Comparison of ENCODE assay signal across 22 cellular contexts in the genomic region with DNA sequence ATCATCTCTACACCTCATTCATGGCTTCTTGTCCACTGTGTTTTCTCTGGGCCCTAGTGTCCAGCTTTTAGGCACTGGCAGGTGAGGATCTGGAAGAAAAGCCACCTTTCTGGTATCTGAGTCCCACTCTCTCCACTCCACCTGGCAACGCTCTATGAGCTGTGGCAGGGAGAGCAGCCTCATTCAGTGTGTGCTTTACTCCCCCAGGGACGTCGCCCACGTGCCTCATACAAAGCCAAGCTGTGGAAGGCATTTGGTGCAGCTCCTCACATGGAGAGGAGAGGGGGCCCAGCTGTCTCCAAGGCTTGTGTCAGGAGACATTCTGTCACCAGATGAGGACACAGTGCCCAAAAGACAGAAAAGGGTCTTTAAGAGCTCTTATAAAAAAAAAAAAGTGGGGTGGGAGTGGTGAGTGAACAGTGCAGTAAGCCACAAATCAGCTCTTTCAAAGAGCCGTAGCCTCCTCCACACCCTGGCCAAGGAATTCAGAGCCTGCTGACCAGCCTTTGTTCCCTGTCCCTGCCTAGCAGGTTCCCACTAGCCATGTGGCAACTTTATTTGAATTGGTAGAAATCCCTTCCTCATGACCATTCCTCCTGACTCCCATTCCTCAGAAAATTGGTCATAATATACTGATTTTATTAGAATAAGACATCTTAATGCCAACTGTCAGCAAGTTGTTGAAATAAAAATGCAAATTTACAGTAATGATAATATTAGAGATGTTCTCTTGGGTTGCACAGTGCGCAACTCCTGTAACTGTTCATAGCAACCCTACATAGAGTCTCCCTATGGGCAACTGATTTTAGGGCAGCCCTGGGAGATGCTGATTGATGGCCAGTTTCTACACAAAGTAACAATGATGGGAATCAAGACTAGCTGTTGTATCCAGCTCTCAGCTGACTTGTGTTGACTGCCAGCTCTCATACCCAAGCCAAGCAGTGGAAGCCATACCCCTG. TPM values are rescaled to one million over a fixed set of nuclear protein-coding genes. Genes with fewer than 3 reads are reported as not detected.
A peak's percentile ranks its signal among the peaks of the same experiment; 100 is the strongest.
DNase-seq lines count a peak whose midpoint lies in the region; ATAC-seq and TF ChIP-seq lines count a peak whose summit lies in the region.
"Had no signal": no experiment of that assay in that cellular context is flagged by ENCODE, and none has a peak within 500 bp of the region (broad histone marks: within the 10 kb centered on the region; RNA-seq: fewer than 3 reads in every experiment).

No MANE protein-coding gene starts in this region.

- intact Hi-C loops in activated CD8-positive, alpha-beta T cell treated with anti-CD3 and anti-CD28 coated beads for 36 hours (cut with micrococcal nuclease): no loop called here
- intact Hi-C loops in CD4-positive, alpha-beta memory T cell (cut with micrococcal nuclease): no loop called here
- intact Hi-C loops in left ventricle myocardium superior (cut with micrococcal nuclease): no loop called here

- no peak for DNase-seq in activated CD8-positive, alpha-beta T cell treated with anti-CD3 and anti-CD28 coated beads for 36 hours
- no peak for DNase-seq in activated CD8-positive, alpha-beta T cell treated with anti-CD3 and anti-CD28 coated beads, Interleukin-2, amount 10 ng/mL, durations not matched to agents 7 days and 5 days
- DNase-seq in SW480 (ENCODE audit: low spot score): peak; percentile 44
- DNase-seq in iPS-NIHi11 (ENCODE audit: low spot score): peak; percentile 26
- DNase-seq in stimulated activated effector memory CD8-positive, alpha-beta T cell treated with anti-CD3 and anti-CD28 coated beads, Interleukin-12 subunit alpha, Interleukin-12 subunit beta, amount 100 ng/mL, for 72 hours (ENCODE audit: low spot score in 2 of 2): no peak
- no peak for DNase-seq in CD4-positive, alpha-beta memory T cell
- DNase-seq in left ventricle myocardium superior: no peak
- DNase-seq: activated CD8-positive, alpha-beta memory T cell treated with anti-CD3 and anti-CD28 coated beads, Interleukin-2, amount 10 ng/mL, durations not matched to agents 7 days and 5 days; activated naive CD4-positive, alpha-beta T cell; aorta; CD4-positive, alpha-beta T cell; lower lobe of right lung; naive thymus-derived CD4-positive, alpha-beta T cell; NCI-H187; NCI-H510A treated with DMSO at 0.1 percent for 48 hours had no signal

- ATAC-seq in activated CD8-positive, alpha-beta T cell treated with anti-CD3 and anti-CD28 coated beads for 36 hours: no peak
- ATAC-seq in activated CD8-positive, alpha-beta T cell treated with anti-CD3 and anti-CD28 coated beads, Interleukin-2, amount 10 ng/mL, durations not matched to agents 7 days and 5 days: no peak
- no peak for ATAC-seq in stimulated activated effector memory CD8-positive, alpha-beta T cell treated with anti-CD3 and anti-CD28 coated beads, Interleukin-12 subunit alpha, Interleukin-12 subunit beta, amount 100 ng/mL, for 72 hours
- ATAC-seq in left ventricle myocardium superior (no peak), GM19467 (IDR thresholded peaks at IDR 0.05; ENCODE audit: unreplicated experiment) (no peak)
- ATAC-seq: activated CD8-positive, alpha-beta memory T cell treated with anti-CD3 and anti-CD28 coated beads, Interleukin-2, amount 10 ng/mL, durations not matched to agents 7 days and 5 days; lower lobe of right lung; naive thymus-derived CD4-positive, alpha-beta T cell had no signal

- no peak for TF ChIP-seq CTCF in activated CD8-positive, alpha-beta T cell treated with anti-CD3 and anti-CD28 coated beads for 36 hours (IDR thresholded peaks at IDR 0.05)

- peak overlapping the region; percentile 28 for H3K27ac Mint-ChIP-seq in activated CD8-positive, alpha-beta T cell treated with anti-CD3 and anti-CD28 coated beads for 36 hours
- H3K27ac Mint-ChIP-seq in activated CD8-positive, alpha-beta T cell treated with anti-CD3 and anti-CD28 coated beads, Interleukin-2, amount 10 ng/mL, durations not matched to agents 7 days and 5 days: no peak overlapping the region
- H3K27ac Mint-ChIP-seq in stimulated activated effector memory CD8-positive, alpha-beta T cell treated with anti-CD3 and anti-CD28 coated beads, Interleukin-12 subunit alpha, Interleukin-12 subunit beta, amount 100 ng/mL, for 72 hours: peak overlapping the region; percentile 75
- H3K27ac Mint-ChIP-seq in CD4-positive, alpha-beta memory T cell: no peak overlapping the region
- H3K27ac Mint-ChIP-seq: CD4-positive, alpha-beta T cell; naive thymus-derived CD4-positive, alpha-beta T cell; T-helper 2 cell treated with Interferon-gamma antibody and Interleukin-4, amounts not matched to agents 5 μg/mL and 100 μg/mL, for 36 hours had no signal

- H3K36me3 ChIP-seq in CD4-positive, alpha-beta memory T cell (ENCODE audit: insufficient read depth, low read length): no peaks in the 10 kb centered on the region
- H3K36me3 ChIP-seq: lower lobe of right lung, prostate gland had no signal

- no peak overlapping the region for H3K4me3 ChIP-seq in CD4-positive, alpha-beta memory T cell (ENCODE audit: low read length in 2 of 2)
- H3K4me3 ChIP-seq: coronary artery, gastroesophageal sphincter, lower lobe of right lung, prostate gland had no signal

- no peak overlapping the region for H3K27ac ChIP-seq in CD4-positive, alpha-beta memory T cell (ENCODE audit: low read depth, low read length)
- H3K27ac ChIP-seq: coronary artery, gastroesophageal sphincter, lower lobe of right lung, prostate gland had no signal

- no peaks in the 10 kb centered on the region for H3K9me3 ChIP-seq in CD4-positive, alpha-beta memory T cell (ENCODE audit: control insufficient read depth in 1 of 2, low read length in 2 of 2)
- H3K9me3 ChIP-seq: gastroesophageal sphincter, lower lobe of right lung, prostate gland had no signal

- no peaks in the 10 kb centered on the region for H3K27me3 ChIP-seq in CD4-positive, alpha-beta memory T cell (ENCODE audit: insufficient read depth, low read length)
- H3K27me3 ChIP-seq: gastroesophageal sphincter had no signal

- no peaks in the 10 kb centered on the region for H3K4me1 ChIP-seq in CD4-positive, alpha-beta memory T cell (ENCODE audit: insufficient read depth, low read length)
- H3K4me1 ChIP-seq: gastroesophageal sphincter, lower lobe of right lung, prostate gland had no signal

- CTCF ChIA-PET in activated CD8-positive, alpha-beta T cell treated with anti-CD3 and anti-CD28 coated beads for 36 hours (lab: Charles Lee): interaction anchor here (0.8 kb wide), 1 partner anchor 155 kb away, joined by 3 read pairs; no protein-coding TSS in a partner anchor
- CTCF ChIA-PET in activated CD8-positive, alpha-beta T cell treated with anti-CD3 and anti-CD28 coated beads, Interleukin-2, amount 10 ng/mL, durations not matched to agents 7 days and 5 days (lab: Charles Lee): no interaction called here
- CTCF ChIA-PET in CD4-positive, alpha-beta memory T cell (lab: Charles Lee; ENCODE audit: partially characterized antibody): interaction anchor here (0.9 kb wide), 1 partner anchor 26 kb away, joined by 3 read pairs; no protein-coding TSS in a partner anchor

- H3K9me3 Mint-ChIP-seq in activated CD8-positive, alpha-beta T cell treated with anti-CD3 and anti-CD28 coated beads for 36 hours: no peaks in the 10 kb centered on the region
- H3K9me3 Mint-ChIP-seq in activated CD8-positive, alpha-beta T cell treated with anti-CD3 and anti-CD28 coated beads, Interleukin-2, amount 10 ng/mL, durations not matched to agents 7 days and 5 days (ENCODE audit: insufficient read depth): no peaks in the 10 kb centered on the region
- no peaks in the 10 kb centered on the region for H3K9me3 Mint-ChIP-seq in stimulated activated effector memory CD8-positive, alpha-beta T cell treated with anti-CD3 and anti-CD28 coated beads, Interleukin-12 subunit alpha, Interleukin-12 subunit beta, amount 100 ng/mL, for 72 hours
- H3K9me3 Mint-ChIP-seq in CD4-positive, alpha-beta memory T cell: no peaks in the 10 kb centered on the region
- H3K9me3 Mint-ChIP-seq: CD4-positive, alpha-beta T cell; naive thymus-derived CD4-positive, alpha-beta T cell; stimulated activated naive CD8-positive, alpha-beta T cell treated with anti-CD3 and anti-CD28 coated beads, Interleukin-15, amount 100 ng/mL, for 72 hours; T-helper 2 cell treated with Interferon-gamma antibody and Interleukin-4, amounts not matched to agents 5 μg/mL and 100 μg/mL, for 36 hours had no signal

- H3K27me3 Mint-ChIP-seq in activated CD8-positive, alpha-beta T cell treated with anti-CD3 and anti-CD28 coated beads for 36 hours: peaks cover 11% of the 10 kb centered on the region
- H3K27me3 Mint-ChIP-seq in activated CD8-positive, alpha-beta T cell treated with anti-CD3 and anti-CD28 coated beads, Interleukin-2, amount 10 ng/mL, durations not matched to agents 7 days and 5 days (ENCODE audit: low read depth): peaks cover 5% of the 10 kb centered on the region
- peaks cover 7 to 12% of the 10 kb centered on the region in 2 donors for H3K27me3 Mint-ChIP-seq in CD4-positive, alpha-beta memory T cell

- H3K4me3 Mint-ChIP-seq in activated CD8-positive, alpha-beta T cell treated with anti-CD3 and anti-CD28 coated beads for 36 hours: no peak overlapping the region
- H3K4me3 Mint-ChIP-seq in activated CD8-positive, alpha-beta T cell treated with anti-CD3 and anti-CD28 coated beads, Interleukin-2, amount 10 ng/mL, durations not matched to agents 7 days and 5 days: no peak overlapping the region
- H3K4me3 Mint-ChIP-seq in stimulated activated effector memory CD8-positive, alpha-beta T cell treated with anti-CD3 and anti-CD28 coated beads, Interleukin-12 subunit alpha, Interleukin-12 subunit beta, amount 100 ng/mL, for 72 hours: peak overlapping the region; percentile 12
- no peak overlapping the region for H3K4me3 Mint-ChIP-seq in CD4-positive, alpha-beta memory T cell
- H3K4me3 Mint-ChIP-seq: activated CD8-positive, alpha-beta memory T cell treated with anti-CD3 and anti-CD28 coated beads, Interleukin-2, amount 10 ng/mL, durations not matched to agents 7 days and 5 days; CD4-positive, alpha-beta T cell; naive thymus-derived CD4-positive, alpha-beta T cell; stimulated activated naive CD8-positive, alpha-beta T cell treated with anti-CD3 and anti-CD28 coated beads, Interleukin-15, amount 100 ng/mL, for 72 hours; T-helper 2 cell treated with Interferon-gamma antibody and Interleukin-4, amounts not matched to agents 5 μg/mL and 100 μg/mL, for 36 hours had no signal

- POLR2A ChIA-PET in activated CD8-positive, alpha-beta T cell treated with anti-CD3 and anti-CD28 coated beads for 36 hours (lab: Charles Lee): no interaction called here
- POLR2A ChIA-PET in activated CD8-positive, alpha-beta T cell treated with anti-CD3 and anti-CD28 coated beads, Interleukin-2, amount 10 ng/mL, durations not matched to agents 7 days and 5 days (lab: Charles Lee): no interaction called here
- POLR2A ChIA-PET in CD4-positive, alpha-beta memory T cell (lab: Charles Lee; ENCODE audit: partially characterized antibody): no interaction called here

- H3K4me1 Mint-ChIP-seq in activated CD8-positive, alpha-beta T cell treated with anti-CD3 and anti-CD28 coated beads for 36 hours (ENCODE audit: low read depth): peaks cover 9% of the 10 kb centered on the region
- H3K4me1 Mint-ChIP-seq in activated CD8-positive, alpha-beta T cell treated with anti-CD3 and anti-CD28 coated beads, Interleukin-2, amount 10 ng/mL, durations not matched to agents 7 days and 5 days (ENCODE audit: low read depth): peaks cover 6% of the 10 kb centered on the region
- peaks cover 47% of the 10 kb centered on the region for H3K4me1 Mint-ChIP-seq in stimulated activated effector memory CD8-positive, alpha-beta T cell treated with anti-CD3 and anti-CD28 coated beads, Interleukin-12 subunit alpha, Interleukin-12 subunit beta, amount 100 ng/mL, for 72 hours
- H3K4me1 Mint-ChIP-seq in CD4-positive, alpha-beta memory T cell: peaks cover 0 to 5% (median 2%) of the 10 kb centered on the region in 4 donors

- no peaks in the 10 kb centered on the region for H3K36me3 Mint-ChIP-seq in activated CD8-positive, alpha-beta T cell treated with anti-CD3 and anti-CD28 coated beads for 36 hours (ENCODE audit: low read depth)
- no peaks in the 10 kb centered on the region for H3K36me3 Mint-ChIP-seq in activated CD8-positive, alpha-beta T cell treated with anti-CD3 and anti-CD28 coated beads, Interleukin-2, amount 10 ng/mL, durations not matched to agents 7 days and 5 days (ENCODE audit: low read depth)
- H3K36me3 Mint-ChIP-seq in stimulated activated effector memory CD8-positive, alpha-beta T cell treated with anti-CD3 and anti-CD28 coated beads, Interleukin-12 subunit alpha, Interleukin-12 subunit beta, amount 100 ng/mL, for 72 hours: no peaks in the 10 kb centered on the region
- H3K36me3 Mint-ChIP-seq in CD4-positive, alpha-beta memory T cell: no peaks in the 10 kb centered on the region
- H3K36me3 Mint-ChIP-seq: activated CD8-positive, alpha-beta memory T cell treated with anti-CD3 and anti-CD28 coated beads, Interleukin-2, amount 10 ng/mL, durations not matched to agents 7 days and 5 days; naive thymus-derived CD4-positive, alpha-beta T cell had no signal

RNA-seq across cellular contexts. Expression of a gene that starts 29.5 kb away (rescaled TPM):
- total RNA-seq in activated CD8-positive, alpha-beta T cell treated with anti-CD3 and anti-CD28 coated beads for 36 hours: not detected
- not detected for total RNA-seq in activated CD8-positive, alpha-beta T cell treated with anti-CD3 and anti-CD28 coated beads, Interleukin-2, amount 10 ng/mL, durations not matched to agents 7 days and 5 days
- not detected for total RNA-seq in CD4-positive, alpha-beta memory T cell
- polyA plus RNA-seq in CD4-positive, alpha-beta memory T cell: not detected
- 7.0 TPM for total RNA-seq in left ventricle myocardium superior
- total RNA-seq: activated CD8-positive, alpha-beta memory T cell treated with anti-CD3 and anti-CD28 coated beads, Interleukin-2, amount 10 ng/mL, durations not matched to agents 7 days and 5 days; CD4-positive, alpha-beta T cell; epithelial cell of proximal tubule had no signal
- polyA plus RNA-seq: naive thymus-derived CD4-positive, alpha-beta T cell had no signal

Comparison
In these comparisons a context has a peak if more than half of its experiments do, and no peak if none do; other contexts are left out.
1. H3K27ac Mint-ChIP-seq: peak in activated CD8-positive, alpha-beta T cell treated with anti-CD3 and anti-CD28 coated beads for 36 hours (single experiment) and stimulated activated effector memory CD8-positive, alpha-beta T cell treated with anti-CD3 and anti-CD28 coated beads, Interleukin-12 subunit alpha, Interleukin-12 subunit beta, amount 100 ng/mL, for 72 hours (single experiment); none in activated CD8-positive, alpha-beta T cell treated with anti-CD3 and anti-CD28 coated beads, Interleukin-2, amount 10 ng/mL, durations not matched to agents 7 days and 5 days (single experiment) and CD4-positive, alpha-beta memory T cell (0 of 7).
2. DNase-seq: peak in SW480 (single experiment) and iPS-NIHi11 (single experiment); none in activated CD8-positive, alpha-beta T cell treated with anti-CD3 and anti-CD28 coated beads for 36 hours (single experiment), activated CD8-positive, alpha-beta T cell treated with anti-CD3 and anti-CD28 coated beads, Interleukin-2, amount 10 ng/mL, durations not matched to agents 7 days and 5 days (single experiment), stimulated activated effector memory CD8-positive, alpha-beta T cell treated with anti-CD3 and anti-CD28 coated beads, Interleukin-12 subunit alpha, Interleukin-12 subunit beta, amount 100 ng/mL, for 72 hours (0 of 2), CD4-positive, alpha-beta memory T cell (0 of 5) and left ventricle myocardium superior (single experiment).